ENCODE assay signal across 16 cellular contexts in the genomic region with DNA sequence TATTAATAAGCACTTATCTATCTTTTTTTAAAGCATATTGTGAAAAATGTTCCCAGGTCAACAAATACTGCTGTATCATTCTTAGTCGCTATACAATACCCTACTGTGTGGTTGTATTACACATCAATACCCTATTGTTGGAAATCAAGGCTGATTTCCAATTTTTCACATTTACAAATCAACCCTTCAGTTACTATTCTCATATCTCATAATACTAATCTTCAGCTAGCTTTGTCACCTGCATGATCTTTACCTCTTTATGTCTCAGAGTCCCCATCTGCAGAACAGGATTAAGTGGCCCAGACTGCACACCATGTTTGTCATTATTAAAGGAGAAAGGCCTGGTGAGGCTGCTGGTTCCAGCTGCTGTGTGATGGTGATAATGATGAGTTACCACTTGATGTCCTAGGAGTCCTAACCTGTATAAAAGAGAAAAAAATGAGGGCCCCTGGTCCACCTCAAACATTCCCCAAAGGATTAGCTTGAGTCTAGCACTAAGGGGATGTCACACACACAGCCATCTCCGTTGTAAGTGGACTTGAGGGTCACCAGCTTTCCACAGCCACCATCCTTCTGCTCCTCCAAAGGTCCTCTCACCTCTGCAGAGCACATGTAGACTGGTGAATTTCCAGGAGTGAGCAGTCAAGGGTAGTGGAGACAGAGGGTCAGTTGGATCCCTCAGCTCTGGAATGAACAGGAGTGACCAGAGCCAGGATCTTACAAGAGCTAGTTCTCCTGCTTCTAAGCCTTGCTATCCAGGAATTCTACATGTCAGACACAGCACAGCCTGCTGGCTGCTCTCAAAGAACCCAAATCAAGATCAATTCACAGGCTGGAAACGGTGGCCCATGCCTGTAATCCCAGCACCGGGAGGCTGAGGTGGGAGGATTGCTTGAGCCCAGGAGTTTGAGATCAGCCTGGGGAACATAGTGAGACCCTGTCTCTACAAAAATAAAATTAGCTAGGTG. TPM values are rescaled to one million over a fixed set of nuclear protein-coding genes. Genes with fewer than 3 reads are reported as not detected.
DNase-seq lines count a peak whose midpoint lies in the region; ATAC-seq and TF ChIP-seq lines count a peak whose summit lies in the region.
"Had no signal": no experiment of that assay in that cellular context is flagged by ENCODE, and none has a peak within 500 bp of the region (broad histone marks: within the 10 kb centered on the region; RNA-seq: fewer than 3 reads in every experiment).

No MANE protein-coding gene starts in this region.

- H3K27ac ChIP-seq in tibial artery: peak overlapping the region; percentile 3 to 42

- peaks cover 0 to 2% (median 0%) of the 10 kb centered on the region in 3 donors for H3K9me3 ChIP-seq in tibial artery

- peaks cover 0 to 14% (median 1%) of the 10 kb centered on the region in 4 donors for H3K4me1 ChIP-seq in tibial artery

- CTCF ChIA-PET in activated CD8-positive, alpha-beta T cell treated with anti-CD3 and anti-CD28 coated beads, Interleukin-2, amount 10 ng/mL, durations not matched to agents 7 days and 5 days (lab: Charles Lee): no interaction called here
- CTCF ChIA-PET in activated CD8-positive, alpha-beta T cell treated with anti-CD3 and anti-CD28 coated beads for 36 hours (lab: Charles Lee): no interaction called here

- TF ChIP-seq CTCF in activated CD8-positive, alpha-beta T cell treated with anti-CD3 and anti-CD28 coated beads for 36 hours (IDR thresholded peaks at IDR 0.05): no peak
- TF ChIP-seq CTCF in nephron (IDR thresholded peaks at IDR 0.05; ENCODE audit: unreplicated experiment in 3 of 3): no peak
- TF ChIP-seq CTCF in tibial artery (IDR thresholded peaks at IDR 0.05): no peak

- H3K4me1 Mint-ChIP-seq in activated CD8-positive, alpha-beta T cell treated with anti-CD3 and anti-CD28 coated beads, Interleukin-2, amount 10 ng/mL, durations not matched to agents 7 days and 5 days (ENCODE audit: low read depth): no peaks in the 10 kb centered on the region
- H3K4me1 Mint-ChIP-seq in activated CD8-positive, alpha-beta T cell treated with anti-CD3 and anti-CD28 coated beads for 36 hours (ENCODE audit: low read depth): peaks cover 2% of the 10 kb centered on the region
- peaks cover 56% of the 10 kb centered on the region for H3K4me1 Mint-ChIP-seq in nephron
- H3K4me1 Mint-ChIP-seq: activated naive CD8-positive, alpha-beta T cell treated with anti-CD3 and anti-CD28 coated beads for 36 hours had no signal

- POLR2A ChIA-PET in activated CD8-positive, alpha-beta T cell treated with anti-CD3 and anti-CD28 coated beads, Interleukin-2, amount 10 ng/mL, durations not matched to agents 7 days and 5 days (lab: Charles Lee): no interaction called here
- POLR2A ChIA-PET in activated CD8-positive, alpha-beta T cell treated with anti-CD3 and anti-CD28 coated beads for 36 hours (lab: Charles Lee): no interaction called here

- H3K4me3 Mint-ChIP-seq in activated CD8-positive, alpha-beta T cell treated with anti-CD3 and anti-CD28 coated beads, Interleukin-2, amount 10 ng/mL, durations not matched to agents 7 days and 5 days: no peak overlapping the region
- no peak overlapping the region for H3K4me3 Mint-ChIP-seq in activated CD8-positive, alpha-beta T cell treated with anti-CD3 and anti-CD28 coated beads for 36 hours
- no peak overlapping the region for H3K4me3 Mint-ChIP-seq in nephron
- H3K4me3 Mint-ChIP-seq: activated naive CD8-positive, alpha-beta T cell treated with anti-CD3 and anti-CD28 coated beads for 36 hours had no signal

- no peak overlapping the region for H3K27ac Mint-ChIP-seq in activated CD8-positive, alpha-beta T cell treated with anti-CD3 and anti-CD28 coated beads, Interleukin-2, amount 10 ng/mL, durations not matched to agents 7 days and 5 days
- no peak overlapping the region for H3K27ac Mint-ChIP-seq in activated CD8-positive, alpha-beta T cell treated with anti-CD3 and anti-CD28 coated beads for 36 hours
- peak overlapping the region; percentile 84 to 92 (median 86) for H3K27ac Mint-ChIP-seq in nephron
- H3K27ac Mint-ChIP-seq: activated naive CD8-positive, alpha-beta T cell treated with anti-CD3 and anti-CD28 coated beads for 36 hours had no signal

- no peaks in the 10 kb centered on the region for H3K36me3 ChIP-seq in tibial artery

- no peak overlapping the region for H3K4me3 ChIP-seq in tibial artery
- H3K4me3 ChIP-seq: coronary artery, skin epidermis had no signal

- H3K36me3 Mint-ChIP-seq in activated CD8-positive, alpha-beta T cell treated with anti-CD3 and anti-CD28 coated beads, Interleukin-2, amount 10 ng/mL, durations not matched to agents 7 days and 5 days (ENCODE audit: low read depth): no peaks in the 10 kb centered on the region
- no peaks in the 10 kb centered on the region for H3K36me3 Mint-ChIP-seq in activated CD8-positive, alpha-beta T cell treated with anti-CD3 and anti-CD28 coated beads for 36 hours (ENCODE audit: low read depth)
- peaks cover 5% of the 10 kb centered on the region for H3K36me3 Mint-ChIP-seq in nephron (ENCODE audit: low read depth)
- H3K36me3 Mint-ChIP-seq: activated naive CD8-positive, alpha-beta T cell treated with anti-CD3 and anti-CD28 coated beads for 36 hours had no signal

- intact Hi-C loops in activated CD8-positive, alpha-beta T cell treated with anti-CD3 and anti-CD28 coated beads for 36 hours (cut with micrococcal nuclease): no loop called here
- intact Hi-C loops in tibial artery (cut with DNase I; ENCODE audit: low total_unique reads): no loop called here

- no peaks in the 10 kb centered on the region for H3K9me3 Mint-ChIP-seq in activated CD8-positive, alpha-beta T cell treated with anti-CD3 and anti-CD28 coated beads, Interleukin-2, amount 10 ng/mL, durations not matched to agents 7 days and 5 days (ENCODE audit: insufficient read depth)
- H3K9me3 Mint-ChIP-seq in activated CD8-positive, alpha-beta T cell treated with anti-CD3 and anti-CD28 coated beads for 36 hours: no peaks in the 10 kb centered on the region
- H3K9me3 Mint-ChIP-seq in nephron: peaks cover 11% of the 10 kb centered on the region
- H3K9me3 Mint-ChIP-seq: activated naive CD8-positive, alpha-beta T cell treated with anti-CD3 and anti-CD28 coated beads for 36 hours had no signal

- H3K27me3 ChIP-seq in tibial artery: no peaks in the 10 kb centered on the region

- peaks cover 15% of the 10 kb centered on the region for H3K27me3 Mint-ChIP-seq in activated CD8-positive, alpha-beta T cell treated with anti-CD3 and anti-CD28 coated beads, Interleukin-2, amount 10 ng/mL, durations not matched to agents 7 days and 5 days (ENCODE audit: low read depth)
- no peaks in the 10 kb centered on the region for H3K27me3 Mint-ChIP-seq in activated CD8-positive, alpha-beta T cell treated with anti-CD3 and anti-CD28 coated beads for 36 hours
- H3K27me3 Mint-ChIP-seq in nephron (ENCODE audit: low read depth): peaks cover 7% of the 10 kb centered on the region
- H3K27me3 Mint-ChIP-seq: activated naive CD8-positive, alpha-beta T cell treated with anti-CD3 and anti-CD28 coated beads for 36 hours had no signal

- ATAC-seq in activated CD8-positive, alpha-beta T cell treated with anti-CD3 and anti-CD28 coated beads, Interleukin-2, amount 10 ng/mL, durations not matched to agents 7 days and 5 days: no peak
- ATAC-seq in activated CD8-positive, alpha-beta T cell treated with anti-CD3 and anti-CD28 coated beads for 36 hours: no peak

- DNase-seq in activated CD8-positive, alpha-beta T cell treated with anti-CD3 and anti-CD28 coated beads, Interleukin-2, amount 10 ng/mL, durations not matched to agents 7 days and 5 days: peak; percentile 12
- DNase-seq in activated CD8-positive, alpha-beta T cell treated with anti-CD3 and anti-CD28 coated beads for 36 hours: no peak
- peak; percentile 42 for DNase-seq in ecto neural progenitor cell (ENCODE audit: low spot score)
- no peak for DNase-seq in tibial artery
- DNase-seq in activated CD4-positive, alpha-beta T cell treated with anti-CD3 and anti-CD28 coated beads for 4 hours: no peak
- DNase-seq in NCI-H1092 treated with DMSO at 0.1 percent for 48 hours (lab: John Stamatoyannopoulos, UW): no peak
- no peak for DNase-seq in activated CD8-positive, alpha-beta memory T cell treated with anti-CD3 and anti-CD28 coated beads, Interleukin-2, amount 50 U/mL, for 48 hours
- DNase-seq: activated naive CD8-positive, alpha-beta T cell treated with anti-CD3 and anti-CD28 coated beads for 36 hours; Karpas-422; NCI-H187; NCI-H526 treated with DMSO at 0.1 percent for 48 hours; Right ventricle myocardium superior; trophoblast cell had no signal

RNA-seq across cellular contexts. Expression of a gene that starts 36.0 kb away (rescaled TPM):
- 100 to 1,000 TPM; 125 to 127 TPM for total RNA-seq in activated CD8-positive, alpha-beta T cell treated with anti-CD3 and anti-CD28 coated beads, Interleukin-2, amount 10 ng/mL, durations not matched to agents 7 days and 5 days
- 100 to 1,000 TPM in 1 of 2 experiments, 10 to 100 TPM in 1; 95.2 to 102 TPM for total RNA-seq in activated CD8-positive, alpha-beta T cell treated with anti-CD3 and anti-CD28 coated beads for 36 hours

Comparison
In these comparisons a context has a peak if more than half of its experiments do, and no peak if none do; other contexts are left out.
1. DNase-seq: peak in activated CD8-positive, alpha-beta T cell treated with anti-CD3 and anti-CD28 coated beads, Interleukin-2, amount 10 ng/mL, durations not matched to agents 7 days and 5 days (single experiment) and ecto neural progenitor cell (single experiment); none in activated CD8-positive, alpha-beta T cell treated with anti-CD3 and anti-CD28 coated beads for 36 hours (single experiment), tibial artery (0 of 2), activated CD4-positive, alpha-beta T cell treated with anti-CD3 and anti-CD28 coated beads for 4 hours (0 of 2), NCI-H1092 treated with DMSO at 0.1 percent for 48 hours (single experiment) and activated CD8-positive, alpha-beta memory T cell treated with anti-CD3 and anti-CD28 coated beads, Interleukin-2, amount 50 U/mL, for 48 hours (single experiment).
2. H3K27ac Mint-ChIP-seq: peak in nephron (3 of 3); none in activated CD8-positive, alpha-beta T cell treated with anti-CD3 and anti-CD28 coated beads, Interleukin-2, amount 10 ng/mL, durations not matched to agents 7 days and 5 days (single experiment) and activated CD8-positive, alpha-beta T cell treated with anti-CD3 and anti-CD28 coated beads for 36 hours (single experiment).